ENCODE assay signal across 8 cellular contexts in the genomic region with DNA sequence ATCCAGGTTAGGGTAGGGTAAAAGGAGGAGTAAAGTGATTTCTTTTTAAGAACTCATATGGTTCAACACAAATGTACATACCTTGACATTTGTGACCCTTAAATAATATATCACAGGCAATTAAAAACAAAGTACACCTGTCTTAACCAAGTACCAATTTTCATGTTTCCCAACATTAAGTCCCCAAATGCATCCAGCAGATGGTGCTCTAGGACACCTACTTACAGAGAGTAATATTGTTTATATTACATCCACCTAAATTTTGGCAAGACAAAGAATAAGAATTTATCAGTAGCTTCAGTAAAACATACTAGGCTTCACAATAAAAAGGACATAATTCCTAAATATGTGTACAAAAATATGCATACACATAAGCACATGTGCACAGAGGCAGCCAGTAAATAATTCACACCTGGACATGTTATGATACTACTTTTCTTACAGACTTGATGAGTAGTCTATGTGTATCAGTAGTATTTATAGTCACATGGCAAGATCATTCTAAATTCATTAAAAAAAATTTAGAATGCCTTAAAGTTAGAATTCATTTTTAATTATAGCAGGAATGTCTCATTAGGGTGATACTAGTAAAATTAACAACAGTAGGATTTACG.
DNase-seq lines count a peak whose midpoint lies in the region; ATAC-seq and TF ChIP-seq lines count a peak whose summit lies in the region.

No MANE protein-coding gene starts in this region.

- peak; percentile 72 for DNase-seq in ELR (ENCODE audit: low read depth)
- peak; percentile 64 for DNase-seq in M059J (ENCODE audit: low read depth)
- DNase-seq in foreskin fibroblast, result peak; percentile 39 to 81
- peak; percentile 76 for DNase-seq in sigmoid colon

- TF ChIP-seq EP300 in sigmoid colon (IDR thresholded peaks at IDR 0.05), result no peak

- ATAC-seq in HG03196 (IDR thresholded peaks at IDR 0.05; ENCODE audit: unreplicated experiment) (no peak), GM19395 (IDR thresholded peaks at IDR 0.05; ENCODE audit: unreplicated experiment) (no peak)

- H3K4me1 ChIP-seq in sigmoid colon, result peaks cover 0 to 46% (median 13%) of the 10 kb centered on the region in 4 donors

- TF ChIP-seq POLR2A in sigmoid colon (IDR thresholded peaks at IDR 0.05), result no peak

- no peaks in the 10 kb centered on the region for H3K9me3 ChIP-seq in sigmoid colon

- no peaks in the 10 kb centered on the region for H3K27me3 ChIP-seq in sigmoid colon

- intact Hi-C loops in sigmoid colon (cut with DNase I), result loop anchor here (1.0 to 2.0 kb wide), 2 partner anchors 281 to 569 kb away; no protein-coding TSS in a partner anchor

- 89 to 93% methylated on average over 1 of the region's 1 CpG for WGBS in sigmoid colon, 2 donors

- H3K4me3 ChIP-seq in WI38 (ENCODE audit: low read depth, low read length) (no peak overlapping the region), foreskin fibroblast (ENCODE audit: low read depth in 1 of 2, low read length in 2 of 2) (no peak overlapping the region), sigmoid colon (peak overlapping the region in 1 of 4 donors; percentile 41)

- H3K36me3 ChIP-seq in sigmoid colon, result no peaks in the 10 kb centered on the region

- H3K27ac ChIP-seq in 22Rv1 (no peak overlapping the region), sigmoid colon (peak overlapping the region in 3 of 4 donors; percentile 67 to 77 (median 69))

- TF ChIP-seq CTCF in 22Rv1 (IDR thresholded peaks at IDR 0.05) (peak; percentile 81), WI38 (IDR thresholded peaks at IDR 0.05; ENCODE audit: low read depth, low read length) (peak; percentile 40; the same call in 1 of the 2 replicates), foreskin fibroblast (IDR thresholded peaks at IDR 0.05; ENCODE audit: low read depth, low read length) (peak; percentile 57), sigmoid colon (IDR thresholded peaks at IDR 0.05) (peak in 3 of 4 experiments; percentile 60 to 64 (median 60))
